Comparison of ENCODE assay signal across 8 cellular contexts in genomic region chr9:93095205-93096130, GRCh38. TPM values are rescaled to one million over a fixed set of nuclear protein-coding genes. Genes with fewer than 3 reads are reported as not detected.
DNase-seq lines count a peak whose midpoint lies in the region; FAIRE-seq and TF ChIP-seq lines count a peak whose summit lies in the region.

No MANE protein-coding gene starts in this region.

- H2AFZ ChIP-seq in MM.1S (ENCODE audit: low read length) (peak overlapping the region; percentile 26; the same call in 1 of the 2 replicates), neural cell (ENCODE audit: low read depth, low read length) (peak overlapping the region; percentile 27)

- no peaks in the 10 kb centered on the region for H3K9me2 ChIP-seq in MM.1S (replicated peaks; ENCODE audit: insufficient read depth, low read length)
- no peaks in the 10 kb centered on the region for H3K9me2 ChIP-seq in neural cell (ENCODE audit: insufficient read depth, low read length)

- H3K4me1 ChIP-seq in MM.1S (ENCODE audit: low read length) = peaks cover 34% of the 10 kb centered on the region

- FAIRE-seq in G401.6 (lab: Jason Lieb, UNC) = peak; percentile 84

- H3K9me3 Mint-ChIP-seq in stimulated activated naive CD8-positive, alpha-beta T cell treated with anti-CD3 and anti-CD28 coated beads, Interleukin-15, Interleukin-2, amounts not matched to agents 100 ng/mL and 50 ng/mL, for 24 hours = peaks cover 12% of the 10 kb centered on the region

- H3K4me2 ChIP-seq in MM.1S (ENCODE audit: low read depth, low read length) (peak overlapping the region; percentile 86), neural cell (ENCODE audit: low read length) (no peak overlapping the region)

- peaks cover 84% of the 10 kb centered on the region for H3K4me1 Mint-ChIP-seq in stimulated activated naive CD8-positive, alpha-beta T cell treated with anti-CD3 and anti-CD28 coated beads, Interleukin-15, Interleukin-2, amounts not matched to agents 100 ng/mL and 50 ng/mL, for 24 hours (ENCODE audit: low read depth)

- peak overlapping the region; percentile 81 for H3K4me3 Mint-ChIP-seq in stimulated activated naive CD8-positive, alpha-beta T cell treated with anti-CD3 and anti-CD28 coated beads, Interleukin-15, Interleukin-2, amounts not matched to agents 100 ng/mL and 50 ng/mL, for 24 hours

- H3K9me3 ChIP-seq in MM.1S (replicated peaks; ENCODE audit: insufficient read depth, low read length) (no peaks in the 10 kb centered on the region), neural cell (ENCODE audit: low read length) (no peaks in the 10 kb centered on the region)

- TF ChIP-seq RAD21 in neural cell (conservative IDR thresholded peaks at IDR 0.05) = no peak

- TF ChIP-seq EP300 in neural cell (conservative IDR thresholded peaks at IDR 0.05; ENCODE audit: poor library complexity, severe bottlenecking) = no peak

- H3K79me2 ChIP-seq in MM.1S (ENCODE audit: low read length) (peaks cover 42% of the 10 kb centered on the region), neural cell (replicated peaks; ENCODE audit: insufficient read depth, low read length) (peaks cover 1% of the 10 kb centered on the region)

- peaks cover 10% of the 10 kb centered on the region for H3K36me3 Mint-ChIP-seq in stimulated activated naive CD8-positive, alpha-beta T cell treated with anti-CD3 and anti-CD28 coated beads, Interleukin-15, Interleukin-2, amounts not matched to agents 100 ng/mL and 50 ng/mL, for 24 hours (ENCODE audit: low read depth)

- H4K20me1 ChIP-seq in MM.1S (ENCODE audit: insufficient read depth, low read length) (no peaks in the 10 kb centered on the region), neural cell (ENCODE audit: insufficient read depth) (no peaks in the 10 kb centered on the region)

- H3F3A ChIP-seq in MM.1S (ENCODE audit: insufficient read depth, low read length) = peaks cover 25% of the 10 kb centered on the region
- no peaks in the 10 kb centered on the region for H3F3A ChIP-seq in neural cell (ENCODE audit: insufficient read depth, low read length, poor library complexity, severe bottlenecking)

- TF ChIP-seq CTCF in MM.1S (IDR thresholded peaks at IDR 0.05; ENCODE audit: low read length) = no peak
- no peak for TF ChIP-seq CTCF in fibroblast of villous mesenchyme (IDR thresholded peaks at IDR 0.05; ENCODE audit: insufficient read depth, low read depth, low read length)
- no peak for TF ChIP-seq CTCF in neural cell (IDR thresholded peaks at IDR 0.05; ENCODE audit: poor library complexity, severe bottlenecking)

- DNase-seq in HCEC 1CT (peak; percentile 97), MM.1S (peak; percentile 99), SHP77 (lab: John Stamatoyannopoulos, UW) (peak; percentile 97 to 99), activated gamma-delta T cell (lab: John Stamatoyannopoulos, UW) (peak; percentile 100), fibroblast of villous mesenchyme (ENCODE audit: low read depth) (peak; percentile 99)

- no peaks in the 10 kb centered on the region for H3K27me3 Mint-ChIP-seq in stimulated activated naive CD8-positive, alpha-beta T cell treated with anti-CD3 and anti-CD28 coated beads, Interleukin-15, Interleukin-2, amounts not matched to agents 100 ng/mL and 50 ng/mL, for 24 hours

- H3K36me3 ChIP-seq in MM.1S (replicated peaks; ENCODE audit: insufficient read depth, low read length) (no peaks in the 10 kb centered on the region), neural cell (ENCODE audit: insufficient read depth, low read length) (no peaks in the 10 kb centered on the region)

- H3K27ac ChIP-seq in MM.1S (ENCODE audit: low read length) = peak overlapping the region; percentile 98
- no peak overlapping the region for H3K27ac ChIP-seq in neural cell (ENCODE audit: low read length)

- H3K9ac ChIP-seq in MM.1S (ENCODE audit: low read length) = peak overlapping the region; percentile 93
- peak overlapping the region; percentile 70 for H3K9ac ChIP-seq in neural cell (ENCODE audit: low read length)

- H3K27ac Mint-ChIP-seq in stimulated activated naive CD8-positive, alpha-beta T cell treated with anti-CD3 and anti-CD28 coated beads, Interleukin-15, Interleukin-2, amounts not matched to agents 100 ng/mL and 50 ng/mL, for 24 hours = peak overlapping the region; percentile 98

- H3K27me3 ChIP-seq in MM.1S (replicated peaks; ENCODE audit: insufficient read depth, low read length) (no peaks in the 10 kb centered on the region), neural cell (ENCODE audit: insufficient read depth, low read depth, low read length) (no peaks in the 10 kb centered on the region)

- H3K4me3 ChIP-seq in MM.1S (ENCODE audit: low read length) = peak overlapping the region; percentile 63
- peak overlapping the region; percentile 55 for H3K4me3 ChIP-seq in fibroblast of villous mesenchyme (ENCODE audit: low read depth, low read length)
- H3K4me3 ChIP-seq in neural cell (ENCODE audit: low read length) = peak overlapping the region; percentile 96

TF ChIP-seq in neural cell, 6 proteins besides CTCF, POLR2A, EP300 and RAD21:
- TF ChIP-seq MXI1 (conservative IDR thresholded peaks at IDR 0.05; ENCODE audit: poor library complexity, severe bottlenecking) (peak; percentile 9), SMC3 (conservative IDR thresholded peaks at IDR 0.05; ENCODE audit: poor library complexity) (no peak)
TF ChIP-seq in neural cell: peak in this region for 1.

RNA-seq across cellular contexts. Expression of gene CARD19, which starts 0.5 kb away (rescaled TPM):
- total RNA-seq in fibroblast of villous mesenchyme = 35.8 and 45.1 TPM in 2 replicates
- 56.0 and 66.7 TPM in 2 replicates for polyA plus RNA-seq in neural cell
- 11.9 and 21.6 TPM in 2 replicates for polyA minus RNA-seq in neural cell

RNA-seq across cellular contexts. Expression of gene SUSD3, which starts 37.0 kb away (rescaled TPM):
- 3.2 and 12.1 TPM in 2 replicates for total RNA-seq in fibroblast of villous mesenchyme
- not detected in 2 replicates for polyA plus RNA-seq in neural cell
- not detected in 2 replicates for polyA minus RNA-seq in neural cell

RNA-seq across cellular contexts. Expression of gene NINJ1, which starts 38.6 kb away (rescaled TPM):
- total RNA-seq in fibroblast of villous mesenchyme = 30.3 and 33.7 TPM in 2 replicates
- 2.7 and 7.6 TPM in 2 replicates for polyA plus RNA-seq in neural cell
- polyA minus RNA-seq in neural cell = 2.0 and 2.4 TPM in 2 replicates
